ENCODE assay signal across 21 cellular contexts in the genomic region with DNA sequence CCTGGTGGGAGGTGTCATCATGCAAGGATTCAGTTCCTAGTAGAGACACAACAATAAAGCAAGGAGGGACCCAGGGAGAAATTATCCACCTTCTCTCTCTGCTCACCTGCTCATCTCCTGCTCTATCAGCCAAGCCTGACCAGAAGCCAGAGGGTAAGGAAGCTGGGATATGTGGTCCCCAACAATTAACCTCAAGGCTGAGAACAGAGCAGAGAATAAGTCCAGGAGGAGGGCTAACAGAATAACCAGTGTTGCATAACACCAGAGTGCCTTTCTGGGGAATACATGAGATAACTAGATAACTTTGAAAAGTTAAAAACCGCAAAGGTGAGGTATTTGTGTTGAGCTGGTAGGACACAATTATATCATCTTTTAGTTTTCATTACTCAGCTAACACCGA.
"Had no signal": no experiment of that assay in that cellular context is flagged by ENCODE, and none has a peak within 500 bp of the region (broad histone marks: within the 10 kb centered on the region; RNA-seq: fewer than 3 reads in every experiment).

No MANE protein-coding gene starts in this region.

- H3K36me3 ChIP-seq: MG63, SJCRH30 had no signal

- H3K27ac ChIP-seq: SJCRH30 had no signal

- H3K4me1 ChIP-seq: SJCRH30 had no signal

- DNase-seq: Karpas-422, KG1, MG63, NCI-H1092, NCI-H1105 treated with DMSO at 0.1 percent for 48 hours, NCI-H1417 treated with DMSO at 0.1 percent for 48 hours, NCI-H146, NCI-H1694 treated with DMSO at 0.1 percent for 48 hours, NCI-H1930, NCI-H2081, NCI-H2107, NCI-H2227 treated with DMSO at 0.1 percent for 48 hours, NCI-H524, NCI-H526 treated with DMSO at 0.1 percent for 48 hours, NCI-H748 treated with DMSO at 0.1 percent for 48 hours, PC-3, SHP77 treated with DMSO at 0.1 percent for 48 hours, SJCRH30 had no signal

- H3K27me3 ChIP-seq: MG63 had no signal

- ATAC-seq: Panc1, PC-3, Right ventricle myocardium inferior, SK-N-SH treated with all-trans-retinoic acid at 6 μM for 48 hours had no signal

- H3K9me3 ChIP-seq: MG63, SJCRH30 had no signal

- H3K4me3 ChIP-seq: MG63, SJCRH30 had no signal
